In genomic region chr12:59629890-59630289, GRCh38 we compare ENCODE assay signal across 24 cellular contexts. TPM values are rescaled to one million over a fixed set of nuclear protein-coding genes. Genes with fewer than 3 reads are reported as not detected.
DNase-seq lines count a peak whose midpoint lies in the region; ATAC-seq and TF ChIP-seq lines count a peak whose summit lies in the region.
"Had no signal": no experiment of that assay in that cellular context is flagged by ENCODE, and none has a peak within 500 bp of the region (broad histone marks: within the 10 kb centered on the region; RNA-seq: fewer than 3 reads in every experiment).

No MANE protein-coding gene starts in this region.

- no peak for DNase-seq in activated T-cell treated with anti-CD3 and anti-CD28 coated beads, Interleukin-2, amount 50 U/mL, for 24 hours
- DNase-seq in activated T-cell treated with anti-CD3 and anti-CD28 coated beads for 4 hours (no peak), natural killer cell (no peak), fibroblast of peridontal ligament (ENCODE audit: extremely low read depth) (peak; percentile 8), HPDE6-E6E7 (ENCODE audit: extremely low spot score) (no peak), NCI-H146 treated with DMSO at 0.1 percent for 48 hours (lab: John Stamatoyannopoulos, UW; ENCODE audit: unreplicated experiment) (no peak)
- no peak for DNase-seq in natural killer cell treated with Interleukin-12 subunit alpha and Interleukin-12 subunit beta and Interleukin-15 and Interleukin-18, amount 100 ng/mL, for 72 hours (ENCODE audit: low spot score)
- DNase-seq: ACHN; AML-193; BE2C; CD4-positive, alpha-beta T cell; CD8-positive, alpha-beta memory T cell; DMS 273 treated with DMSO at 0.1 percent for 48 hours; DMS79; EL; GDM1; GOT3; HFFc6 had no signal

- H3K27me3 Mint-ChIP-seq in activated T-cell treated with anti-CD3 and anti-CD28 coated beads, Interleukin-2, amount 50 U/mL, for 24 hours: no peaks in the 10 kb centered on the region
- H3K27me3 Mint-ChIP-seq in natural killer cell treated with Interleukin-12 subunit alpha and Interleukin-12 subunit beta and Interleukin-15 and Interleukin-18, amount 100 ng/mL, for 72 hours: no peaks in the 10 kb centered on the region
- no peaks in the 10 kb centered on the region for H3K27me3 Mint-ChIP-seq in natural killer cell (ENCODE audit: low read depth in 2 of 2)
- H3K27me3 Mint-ChIP-seq: CD4-positive, alpha-beta T cell; CD8-positive, alpha-beta memory T cell had no signal

- H3K4me1 Mint-ChIP-seq in activated T-cell treated with anti-CD3 and anti-CD28 coated beads, Interleukin-2, amount 50 U/mL, for 24 hours (ENCODE audit: low read depth): peaks cover 82% of the 10 kb centered on the region
- H3K4me1 Mint-ChIP-seq in natural killer cell treated with Interleukin-12 subunit alpha and Interleukin-12 subunit beta and Interleukin-15 and Interleukin-18, amount 100 ng/mL, for 72 hours (ENCODE audit: low read depth in 2 of 2): peaks cover 48 to 61% of the 10 kb centered on the region in 2 donors
- H3K4me1 Mint-ChIP-seq in natural killer cell: peaks cover 57 to 60% of the 10 kb centered on the region in 2 donors

- TF ChIP-seq CTCF in natural killer cell (IDR thresholded peaks at IDR 0.05): no peak

- H3K4me3 Mint-ChIP-seq in activated T-cell treated with anti-CD3 and anti-CD28 coated beads, Interleukin-2, amount 50 U/mL, for 24 hours: no peak overlapping the region
- H3K4me3 Mint-ChIP-seq in natural killer cell treated with Interleukin-12 subunit alpha and Interleukin-12 subunit beta and Interleukin-15 and Interleukin-18, amount 100 ng/mL, for 72 hours: peak overlapping the region; percentile 47
- H3K4me3 Mint-ChIP-seq in natural killer cell: no peak overlapping the region
- H3K4me3 Mint-ChIP-seq: CD14-positive monocyte; CD4-positive, alpha-beta T cell; CD8-positive, alpha-beta memory T cell; HFFc6 had no signal

- H3K4me3 ChIP-seq in subcutaneous abdominal adipose tissue (ENCODE audit: low read depth in 1 of 5, low read length in 5 of 5): no peak overlapping the region
- H3K4me3 ChIP-seq: BLaER1 treated with 17β-estradiol and CSF1 and Interleukin-3, amounts not matched to agents 10 nM and 100 nM; GM12878; HAP-1 had no signal

- H3K27ac ChIP-seq in subcutaneous abdominal adipose tissue (ENCODE audit: low read depth, low read length): peak overlapping the region; percentile 19
- H3K27ac ChIP-seq: 22Rv1; BLaER1 treated with 17β-estradiol and CSF1 and Interleukin-3, amounts not matched to agents 10 nM and 100 nM had no signal

- peaks cover 2% of the 10 kb centered on the region for H3K9me3 Mint-ChIP-seq in activated T-cell treated with anti-CD3 and anti-CD28 coated beads, Interleukin-2, amount 50 U/mL, for 24 hours
- H3K9me3 Mint-ChIP-seq in natural killer cell treated with Interleukin-12 subunit alpha and Interleukin-12 subunit beta and Interleukin-15 and Interleukin-18, amount 100 ng/mL, for 72 hours: no peaks in the 10 kb centered on the region
- no peaks in the 10 kb centered on the region for H3K9me3 Mint-ChIP-seq in natural killer cell
- H3K9me3 Mint-ChIP-seq: CD4-positive, alpha-beta T cell; CD8-positive, alpha-beta memory T cell; HFFc6 had no signal

- H3K9me3 ChIP-seq in subcutaneous abdominal adipose tissue (ENCODE audit: control insufficient read depth in 5 of 5, low read length in 5 of 5): no peaks in the 10 kb centered on the region
- H3K9me3 ChIP-seq: BE2C, HAP-1 had no signal

- H3K36me3 Mint-ChIP-seq in activated T-cell treated with anti-CD3 and anti-CD28 coated beads, Interleukin-2, amount 50 U/mL, for 24 hours (ENCODE audit: low read depth): peaks cover 65% of the 10 kb centered on the region
- peaks cover 6% of the 10 kb centered on the region for H3K36me3 Mint-ChIP-seq in natural killer cell treated with Interleukin-12 subunit alpha and Interleukin-12 subunit beta and Interleukin-15 and Interleukin-18, amount 100 ng/mL, for 72 hours
- H3K36me3 Mint-ChIP-seq in natural killer cell: no peaks in the 10 kb centered on the region

- no peaks in the 10 kb centered on the region for H3K36me3 ChIP-seq in subcutaneous abdominal adipose tissue (ENCODE audit: control insufficient read depth in 5 of 5, insufficient read depth in 5 of 5, low read length in 5 of 5)
- H3K36me3 ChIP-seq: BE2C, HAP-1 had no signal

- peaks cover 0 to 54% (median 12%) of the 10 kb centered on the region in 5 donors for H3K4me1 ChIP-seq in subcutaneous abdominal adipose tissue (ENCODE audit: control insufficient read depth in 5 of 5, insufficient read depth in 5 of 5, low read length in 5 of 5)
- H3K4me1 ChIP-seq: BE2C, HAP-1 had no signal

- intact Hi-C loops in natural killer cell (cut with micrococcal nuclease): no loop called here

- no peak overlapping the region for H3K9ac ChIP-seq in subcutaneous abdominal adipose tissue (ENCODE audit: low read length in 5 of 5)
- H3K9ac ChIP-seq: BLaER1 treated with 17β-estradiol and CSF1 and Interleukin-3, amounts not matched to agents 10 nM and 100 nM had no signal

- H3K27me3 ChIP-seq in subcutaneous abdominal adipose tissue (ENCODE audit: control insufficient read depth in 5 of 5, insufficient read depth in 4 of 5, low read length in 5 of 5): no peaks in the 10 kb centered on the region
- H3K27me3 ChIP-seq: BE2C; BLaER1 treated with 17β-estradiol and CSF1 and Interleukin-3, amounts not matched to agents 10 nM and 100 nM had no signal

- peak overlapping the region; percentile 8 for H3K27ac Mint-ChIP-seq in activated T-cell treated with anti-CD3 and anti-CD28 coated beads, Interleukin-2, amount 50 U/mL, for 24 hours
- peak overlapping the region in 1 of 2 donors; percentile 27 for H3K27ac Mint-ChIP-seq in natural killer cell treated with Interleukin-12 subunit alpha and Interleukin-12 subunit beta and Interleukin-15 and Interleukin-18, amount 100 ng/mL, for 72 hours
- no peak overlapping the region for H3K27ac Mint-ChIP-seq in natural killer cell
- H3K27ac Mint-ChIP-seq: CD14-positive monocyte; CD4-positive, alpha-beta T cell; CD8-positive, alpha-beta memory T cell; HFFc6 had no signal

- ATAC-seq in natural killer cell treated with Interleukin-12 subunit alpha and Interleukin-12 subunit beta and Interleukin-15 and Interleukin-18, amount 100 ng/mL, for 72 hours: no peak
- ATAC-seq in natural killer cell: no peak
- ATAC-seq: GM12878 had no signal

RNA-seq across cellular contexts. Expression of gene SLC16A7, which starts 34.1 kb away (rescaled TPM):
- 10 to 100 TPM; 24.2 to 26.1 TPM for total RNA-seq in natural killer cell treated with Interleukin-12 subunit alpha and Interleukin-12 subunit beta and Interleukin-15 and Interleukin-18, amount 100 ng/mL, for 72 hours
- total RNA-seq in natural killer cell: 10 to 100 TPM; 42.4 to 46.9 (median 43.2) TPM
